Comparison of ENCODE assay signal across 27 cellular contexts in genomic region chr2:180705551-180705950, GRCh38.
DNase-seq lines count a peak whose midpoint lies in the region; ATAC-seq and TF ChIP-seq lines count a peak whose summit lies in the region.
"Had no signal": no experiment of that assay in that cellular context is flagged by ENCODE, and none has a peak within 500 bp of the region (broad histone marks: within the 10 kb centered on the region; RNA-seq: fewer than 3 reads in every experiment).

No MANE protein-coding gene starts in this region.

- no peak overlapping the region for H3K4me3 ChIP-seq in GM23248
- no peak overlapping the region for H3K4me3 ChIP-seq in HEK293 (ENCODE audit: low read depth, low read length)
- no peak overlapping the region for H3K4me3 ChIP-seq in RWPE2 (ENCODE audit: severe bottlenecking)
- no peak overlapping the region for H3K4me3 ChIP-seq in foreskin fibroblast (ENCODE audit: low read depth in 1 of 2, low read length in 2 of 2)
- H3K4me3 ChIP-seq in tibial nerve, result no peak overlapping the region
- H3K4me3 ChIP-seq: colonic mucosa, esophagus muscularis mucosa, gastroesophageal sphincter, suprapubic skin had no signal

- no peak for TF ChIP-seq POLR2A in tibial nerve (IDR thresholded peaks at IDR 0.05)

- WGBS in GM23248 (ENCODE audit: low coverage in 1 of 2, low lambda C conversion rate in 2 of 2, missing lambda C conversion rate in 2 of 2), 2 experiments, result 8 to 14% methylated on average over 1 of the region's 1 CpG
- 85 to 86% methylated on average over 1 of the region's 1 CpG for WGBS in tibial nerve, 2 donors

- peak; percentile 67 for DNase-seq in GM23248
- no peak for DNase-seq in RWPE2 (ENCODE audit: low spot score)
- peak; percentile 28 to 52 for DNase-seq in foreskin fibroblast
- no peak for DNase-seq in SK-N-DZ (ENCODE audit: low spot score)
- no peak for DNase-seq in activated CD4-positive, CD25-positive, alpha-beta regulatory T cell treated with anti-CD3 and anti-CD28 coated beads, Interleukin-2, amount 50 U/mL, for 72 hours
- no peak for DNase-seq in tibial nerve (ENCODE audit: low spot score in 2 of 2)
- DNase-seq: activated CD4-positive, alpha-beta T cell treated with anti-CD3 and anti-CD28 coated beads, Interleukin-2, amount 50 U/mL, for 1 hour; activated naive CD4-positive, alpha-beta T cell treated with anti-CD3 and anti-CD28 coated beads, Interleukin-2, amount 10 ng/mL, durations not matched to agents 7 days and 5 days; C1 segment of cervical spinal cord; Caco-2; colonic mucosa; effector memory CD8-positive, alpha-beta T cell; hippocampal formation; MV-4-11; NCI-H526 treated with DMSO at 0.1 percent for 48 hours; stimulated activated CD4-positive, alpha-beta T cell treated with anti-CD3 and anti-CD28 coated beads, Interleukin-15, amount 100 ng/mL, for 24 hours; stimulated activated naive CD4-positive, alpha-beta T cell; T1000 had no signal

- H3K9me2 ChIP-seq in GM23248 (ENCODE audit: insufficient read depth), result no peaks in the 10 kb centered on the region; the same call in 1 of the 2 replicates

- H3K9ac ChIP-seq in GM23248, result peak overlapping the region; percentile 24; the same call in 1 of the 2 replicates

- peaks cover 45% of the 10 kb centered on the region for H3K4me1 ChIP-seq in GM23248 (ENCODE audit: insufficient read depth)
- no peaks in the 10 kb centered on the region for H3K4me1 ChIP-seq in HEK293 (ENCODE audit: control insufficient read depth, insufficient read depth, low read length)
- peaks cover 27% of the 10 kb centered on the region for H3K4me1 ChIP-seq in RWPE2 (ENCODE audit: insufficient read depth, poor library complexity, severe bottlenecking)
- no peaks in the 10 kb centered on the region for H3K4me1 ChIP-seq in tibial nerve
- H3K4me1 ChIP-seq: Caco-2, colonic mucosa, esophagus muscularis mucosa, gastroesophageal sphincter, suprapubic skin had no signal

- TF ChIP-seq CTCF in HEK293 (tag by site-specific recombination; IDR thresholded peaks at IDR 0.05) (no peak), RWPE2 (IDR thresholded peaks at IDR 0.05; ENCODE audit: poor library complexity, severe bottlenecking) (no peak), foreskin fibroblast (IDR thresholded peaks at IDR 0.05; ENCODE audit: low read depth, low read length) (no peak), tibial nerve (IDR thresholded peaks at IDR 0.05) (no peak)

- H3K27ac ChIP-seq in GM23248, result peak overlapping the region; percentile 58
- H3K27ac ChIP-seq in HEK293 (ENCODE audit: extremely low read depth, low read depth, low read length), result no peak overlapping the region
- H3K27ac ChIP-seq in RWPE2 (ENCODE audit: poor library complexity, severe bottlenecking), result peak overlapping the region; percentile 28
- no peak overlapping the region for H3K27ac ChIP-seq in tibial nerve
- H3K27ac ChIP-seq: colonic mucosa, esophagus muscularis mucosa, gastroesophageal sphincter, suprapubic skin had no signal

- ATAC-seq in RWPE2 (ENCODE audit: low read depth), result no peak
- ATAC-seq: effector memory CD8-positive, alpha-beta T cell; gastroesophageal sphincter; HCT116; left lobe of liver; Right ventricle myocardium inferior; sciatic nerve; WTC11 had no signal

- no peaks in the 10 kb centered on the region for H3K79me2 ChIP-seq in GM23248 (ENCODE audit: insufficient read depth)

- peaks cover 26% of the 10 kb centered on the region for H3F3A ChIP-seq in GM23248 (ENCODE audit: insufficient read depth)

- POLR2A ChIA-PET in HEK293 (lab: Yijun Ruan, JAX), result no interaction called here

- H3K9me3 ChIP-seq in GM23248 (ENCODE audit: low read depth), result no peaks in the 10 kb centered on the region
- no peaks in the 10 kb centered on the region for H3K9me3 ChIP-seq in HEK293 (ENCODE audit: control insufficient read depth, insufficient read depth, low read depth, low read length)
- peaks cover 2% of the 10 kb centered on the region for H3K9me3 ChIP-seq in RWPE2 (ENCODE audit: severe bottlenecking)
- peaks cover 0 to 7% (median 0%) of the 10 kb centered on the region in 4 donors for H3K9me3 ChIP-seq in tibial nerve
- H3K9me3 ChIP-seq: Caco-2, colonic mucosa, esophagus muscularis mucosa, gastroesophageal sphincter, suprapubic skin had no signal

- 0 out of 2 replicates have a peak overlapping the region, but pooled peaks have one; percentile 0 for H2AFZ ChIP-seq in GM23248

- CTCF ChIA-PET in HEK293 (lab: Yijun Ruan, JAX), result interaction anchor here (0.6 kb wide), 1 partner anchor 117 kb away, joined by 3 read pairs; no protein-coding TSS in a partner anchor

- no peak overlapping the region for H3K4me2 ChIP-seq in GM23248 (ENCODE audit: unreplicated experiment)

- H3K27me3 ChIP-seq in GM23248 (replicated peaks; ENCODE audit: insufficient read depth) (no peaks in the 10 kb centered on the region), RWPE2 (ENCODE audit: insufficient read depth, poor library complexity, severe bottlenecking) (no peaks in the 10 kb centered on the region), tibial nerve (no peaks in the 10 kb centered on the region)
- H3K27me3 ChIP-seq: colonic mucosa, esophagus muscularis mucosa, gastroesophageal sphincter, suprapubic skin had no signal

- no peaks in the 10 kb centered on the region for H4K20me1 ChIP-seq in GM23248 (ENCODE audit: insufficient read depth)

- in situ Hi-C loops in GM23248 (cut with MboI), result no loop called here

- no peaks in the 10 kb centered on the region for H3K36me3 ChIP-seq in GM23248 (ENCODE audit: low read depth)
- H3K36me3 ChIP-seq in HEK293 (ENCODE audit: control insufficient read depth in 2 of 2, insufficient read depth in 1 of 2, low read length in 2 of 2), result no peaks in the 10 kb centered on the region
- H3K36me3 ChIP-seq in RWPE2 (ENCODE audit: low read depth), result no peaks in the 10 kb centered on the region
- H3K36me3 ChIP-seq in tibial nerve, result no peaks in the 10 kb centered on the region
- H3K36me3 ChIP-seq: colonic mucosa, esophagus muscularis mucosa, gastroesophageal sphincter, suprapubic skin had no signal

- TF ChIP-seq EP300 in tibial nerve (IDR thresholded peaks at IDR 0.05), result no peak

TF ChIP-seq in HEK293, 187 proteins besides CTCF, POLR2A, EP300 and RAD21:
- TF ChIP-seq ZNF747 (tag by site-specific recombination; IDR thresholded peaks at IDR 0.05), result no peak
- TF ChIP-seq, protein P1, sequence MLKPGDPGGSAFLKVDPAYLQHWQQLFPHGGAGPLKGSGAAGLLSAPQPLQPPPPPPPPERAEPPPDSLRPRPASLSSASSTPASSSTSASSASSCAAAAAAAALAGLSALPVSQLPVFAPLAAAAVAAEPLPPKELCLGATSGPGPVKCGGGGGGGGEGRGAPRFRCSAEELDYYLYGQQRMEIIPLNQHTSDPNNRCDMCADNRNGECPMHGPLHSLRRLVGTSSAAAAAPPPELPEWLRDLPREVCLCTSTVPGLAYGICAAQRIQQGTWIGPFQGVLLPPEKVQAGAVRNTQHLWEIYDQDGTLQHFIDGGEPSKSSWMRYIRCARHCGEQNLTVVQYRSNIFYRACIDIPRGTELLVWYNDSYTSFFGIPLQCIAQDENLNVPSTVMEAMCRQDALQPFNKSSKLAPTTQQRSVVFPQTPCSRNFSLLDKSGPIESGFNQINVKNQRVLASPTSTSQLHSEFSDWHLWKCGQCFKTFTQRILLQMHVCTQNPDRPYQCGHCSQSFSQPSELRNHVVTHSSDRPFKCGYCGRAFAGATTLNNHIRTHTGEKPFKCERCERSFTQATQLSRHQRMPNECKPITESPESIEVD (tag by site-specific recombination; IDR thresholded peaks at IDR 0.05), result peak; percentile 35; the same call in 1 of the 2 replicates

Comparison
In these comparisons a context has a peak if more than half of its experiments do, and no peak if none do; other contexts are left out.
1. DNase-seq: peak in GM23248 (single experiment) and foreskin fibroblast (2 of 2); none in RWPE2 (single experiment), SK-N-DZ (single experiment), activated CD4-positive, CD25-positive, alpha-beta regulatory T cell treated with anti-CD3 and anti-CD28 coated beads, Interleukin-2, amount 50 U/mL, for 72 hours (single experiment) and tibial nerve (0 of 2).
2. H3K27ac ChIP-seq: peak in GM23248 (single experiment) and RWPE2 (single experiment); none in HEK293 (single experiment) and tibial nerve (0 of 4).